In the genomic region with DNA sequence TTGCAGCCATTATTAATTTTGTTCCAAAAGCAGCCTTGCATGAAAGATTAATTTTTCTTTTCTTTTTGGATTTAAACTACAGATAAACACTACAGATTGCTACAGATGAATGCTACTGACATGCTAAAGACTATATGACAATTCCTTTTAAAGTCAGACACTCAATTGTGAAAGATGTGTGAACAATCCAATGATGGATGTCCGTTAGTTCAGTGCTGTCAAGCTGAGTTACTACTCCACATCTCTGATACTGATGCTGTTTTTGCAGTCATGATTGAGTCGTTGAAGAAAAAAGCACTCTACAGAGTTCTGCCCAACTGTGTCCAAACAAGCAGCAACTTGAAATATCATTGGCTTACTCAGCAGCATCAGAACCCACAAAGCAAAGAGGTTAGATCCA, we compare ENCODE assay signal across 38 cellular contexts.
"Had no signal": no experiment of that assay in that cellular context is flagged by ENCODE, and none has a peak within 500 bp of the region (broad histone marks: within the 10 kb centered on the region; RNA-seq: fewer than 3 reads in every experiment).

No MANE protein-coding gene starts in this region.

- H3K9me3 Mint-ChIP-seq: activated T-cell treated with anti-CD3 and anti-CD28 coated beads, Interleukin-2, amount 50 U/mL, for 4 hours; activated T-helper 17 cell treated with anti-CD3 and anti-CD28 coated beads, Interleukin-2, amount 50 U/mL, for 72 hours; central memory CD8-positive, alpha-beta T cell had no signal

- ATAC-seq: activated CD8-positive, alpha-beta T cell treated with anti-CD3 and anti-CD28 coated beads for 36 hours; activated naive CD4-positive, alpha-beta T cell treated with anti-CD3 and anti-CD28 coated beads, Interleukin-2, amount 50 U/mL, for 72 hours; activated T-cell treated with anti-CD3 and anti-CD28 coated beads, Interleukin-2, amount 50 U/mL, for 4 hours; activated T-cell treated with anti-CD3 and anti-CD28 coated beads, Interleukin-2, amount 50 U/mL, for 72 hours; activated T-helper 17 cell treated with anti-CD3 and anti-CD28 coated beads, Interleukin-2, amount 50 U/mL, for 72 hours; body of pancreas had no signal

- H3K27me3 ChIP-seq: adrenal gland, body of pancreas, brain microvascular endothelial cell, breast epithelium, cardiac muscle cell had no signal

- H3K27ac ChIP-seq: adrenal gland, body of pancreas, brain microvascular endothelial cell, breast epithelium, cardiac muscle cell, VCaP had no signal

- H3K4me1 Mint-ChIP-seq: activated B cell treated with CpG ODN at 0.5 μM for 24 hours; activated CD4-positive, alpha-beta T cell treated with anti-CD3 and anti-CD28 coated beads, Interleukin-2, amount 10 ng/mL, durations not matched to agents 24 days and 14 days; activated naive CD8-positive, alpha-beta T cell treated with anti-CD3 and anti-CD28 coated beads for 36 hours; activated T-helper 17 cell treated with anti-CD3 and anti-CD28 coated beads, Interleukin-2, amount 50 U/mL, for 72 hours; central memory CD8-positive, alpha-beta T cell had no signal

- H3K27ac Mint-ChIP-seq: activated B cell treated with CpG ODN at 0.5 μM for 24 hours; activated CD4-positive, alpha-beta memory T cell treated with anti-CD3 and anti-CD28 coated beads for 36 hours; activated CD4-positive, alpha-beta T cell treated with anti-CD3 and anti-CD28 coated beads, Interleukin-2, amount 10 ng/mL, durations not matched to agents 24 days and 14 days; activated CD8-positive, alpha-beta T cell treated with anti-CD3 and anti-CD28 coated beads for 36 hours; activated naive CD4-positive, alpha-beta T cell treated with anti-CD3 and anti-CD28 coated beads for 36 hours; activated naive CD4-positive, alpha-beta T cell treated with anti-CD3 and anti-CD28 coated beads, Interleukin-2, amount 50 U/mL, for 72 hours; activated naive CD8-positive, alpha-beta T cell treated with anti-CD3 and anti-CD28 coated beads for 36 hours; activated T-cell treated with anti-CD3 and anti-CD28 coated beads, Interleukin-2, amount 50 U/mL, for 72 hours; activated T-helper 1 cell treated with anti-CD3 and anti-CD28 coated beads, Interleukin-12 subunit alpha, Interleukin-12 subunit beta, Interleukin-2, Interleukin-4 antibody, amounts not matched to agents 30 ng/mL and 10 ng/mL and 1 ng/mL, durations not matched to agents 14 hours and 24 hours and 36 hours; activated T-helper 17 cell treated with anti-CD3 and anti-CD28 coated beads, Interleukin-2, amount 50 U/mL, for 72 hours; T-helper 1 cell treated with Interleukin-12 subunit alpha and Interleukin-12 subunit beta and Interleukin-4 antibody, amounts not matched to agents 30 μg/mL and 1 μg/mL, for 36 hours; T-helper 2 cell treated with Interferon-gamma antibody and Interleukin-4, amounts not matched to agents 5 μg/mL and 100 μg/mL, for 36 hours had no signal

- DNase-seq: activated B cell treated with CpG ODN at 0.5 μM for 24 hours; activated CD4-positive, alpha-beta memory T cell treated with anti-CD3 and anti-CD28 coated beads for 36 hours; activated CD4-positive, alpha-beta T cell treated with anti-CD3 and anti-CD28 coated beads for 4 hours; activated CD4-positive, alpha-beta T cell treated with anti-CD3 and anti-CD28 coated beads, Interleukin-2, amount 10 ng/mL, durations not matched to agents 24 days and 14 days; activated CD4-positive, alpha-beta T cell treated with anti-CD3 and anti-CD28 coated beads, Interleukin-2, amount 50 U/mL, for 1 hour; activated CD4-positive, alpha-beta T cell treated with anti-CD3 and anti-CD28 coated beads, Interleukin-2, amount 50 U/mL, for 4 hours; activated CD4-positive, CD25-positive, alpha-beta regulatory T cell treated with anti-CD3 and anti-CD28 coated beads, Interleukin-2, amount 50 U/mL, for 72 hours; activated CD8-positive, alpha-beta memory T cell treated with anti-CD3 and anti-CD28 coated beads, Interleukin-2, amount 50 U/mL, for 4 hours; activated CD8-positive, alpha-beta T cell treated with anti-CD3 and anti-CD28 coated beads for 36 hours; activated effector memory CD4-positive, alpha-beta T cell treated with anti-CD3 and anti-CD28 coated beads, Interleukin-2, amount 50 U/mL, for 16 hours; activated gamma-delta T cell treated with Interleukin-2 at 50 U/mL for 16 hours; activated naive CD4-positive, alpha-beta T cell; activated naive CD4-positive, alpha-beta T cell treated with anti-CD3 and anti-CD28 coated beads for 36 hours; activated naive CD4-positive, alpha-beta T cell treated with anti-CD3 and anti-CD28 coated beads, Interleukin-2, amount 50 U/mL, for 16 hours; activated naive CD8-positive, alpha-beta T cell treated with anti-CD3 and anti-CD28 coated beads for 36 hours; activated T-cell treated with anti-CD3 and anti-CD28 coated beads for 4 hours; activated T-cell treated with anti-CD3 and anti-CD28 coated beads, Interleukin-2, amount 50 U/mL, for 1 hour; activated T-cell treated with anti-CD3 and anti-CD28 coated beads, Interleukin-2, amount 50 U/mL, for 4 hours; activated T-cell treated with anti-CD3 and anti-CD28 coated beads, Interleukin-2, amount 50 U/mL, for 72 hours; adrenal gland; amniotic stem cell; aorta; body of pancreas; brain microvascular endothelial cell; caudate nucleus; cerebellar nuclear complex; T-helper 1 cell; T-helper 2 cell; T-helper 9 cell had no signal

- H3K27me3 Mint-ChIP-seq: activated B cell treated with CpG ODN at 0.5 μM for 24 hours; activated CD4-positive, alpha-beta memory T cell treated with anti-CD3 and anti-CD28 coated beads for 36 hours; activated CD4-positive, alpha-beta T cell treated with anti-CD3 and anti-CD28 coated beads, Interleukin-2, amount 10 ng/mL, durations not matched to agents 24 days and 14 days; activated CD8-positive, alpha-beta T cell treated with anti-CD3 and anti-CD28 coated beads for 36 hours; activated naive CD8-positive, alpha-beta T cell treated with anti-CD3 and anti-CD28 coated beads for 36 hours; central memory CD8-positive, alpha-beta T cell had no signal

- H3K4me1 ChIP-seq: adrenal gland, body of pancreas, breast epithelium had no signal

- H3K36me3 Mint-ChIP-seq: activated CD4-positive, alpha-beta memory T cell treated with anti-CD3 and anti-CD28 coated beads for 36 hours had no signal

- H3K4me3 ChIP-seq: adrenal gland, body of pancreas, breast epithelium, cardiac muscle cell had no signal

- H3K4me3 Mint-ChIP-seq: activated B cell treated with CpG ODN at 0.5 μM for 24 hours; activated CD4-positive, alpha-beta memory T cell treated with anti-CD3 and anti-CD28 coated beads for 36 hours; activated CD4-positive, alpha-beta T cell treated with anti-CD3 and anti-CD28 coated beads, Interleukin-2, amount 10 ng/mL, durations not matched to agents 24 days and 14 days; activated CD8-positive, alpha-beta T cell treated with anti-CD3 and anti-CD28 coated beads for 36 hours; activated naive CD4-positive, alpha-beta T cell treated with anti-CD3 and anti-CD28 coated beads for 36 hours; activated naive CD8-positive, alpha-beta T cell treated with anti-CD3 and anti-CD28 coated beads for 36 hours; activated T-cell treated with anti-CD3 and anti-CD28 coated beads, Interleukin-2, amount 50 U/mL, for 4 hours; activated T-cell treated with anti-CD3 and anti-CD28 coated beads, Interleukin-2, amount 50 U/mL, for 72 hours; activated T-helper 1 cell treated with anti-CD3 and anti-CD28 coated beads, Interleukin-12 subunit alpha, Interleukin-12 subunit beta, Interleukin-2, Interleukin-4 antibody, amounts not matched to agents 30 ng/mL and 10 ng/mL and 1 ng/mL, durations not matched to agents 14 hours and 24 hours and 36 hours; activated T-helper 17 cell treated with anti-CD3 and anti-CD28 coated beads, Interleukin-2, amount 50 U/mL, for 72 hours; central memory CD8-positive, alpha-beta T cell; T-helper 1 cell treated with Interleukin-12 subunit alpha and Interleukin-12 subunit beta and Interleukin-4 antibody, amounts not matched to agents 30 μg/mL and 1 μg/mL, for 36 hours; T-helper 2 cell treated with Interferon-gamma antibody and Interleukin-4, amounts not matched to agents 5 μg/mL and 100 μg/mL, for 36 hours had no signal
